9 cellular contexts compared by ENCODE assay signal in the genomic region with DNA sequence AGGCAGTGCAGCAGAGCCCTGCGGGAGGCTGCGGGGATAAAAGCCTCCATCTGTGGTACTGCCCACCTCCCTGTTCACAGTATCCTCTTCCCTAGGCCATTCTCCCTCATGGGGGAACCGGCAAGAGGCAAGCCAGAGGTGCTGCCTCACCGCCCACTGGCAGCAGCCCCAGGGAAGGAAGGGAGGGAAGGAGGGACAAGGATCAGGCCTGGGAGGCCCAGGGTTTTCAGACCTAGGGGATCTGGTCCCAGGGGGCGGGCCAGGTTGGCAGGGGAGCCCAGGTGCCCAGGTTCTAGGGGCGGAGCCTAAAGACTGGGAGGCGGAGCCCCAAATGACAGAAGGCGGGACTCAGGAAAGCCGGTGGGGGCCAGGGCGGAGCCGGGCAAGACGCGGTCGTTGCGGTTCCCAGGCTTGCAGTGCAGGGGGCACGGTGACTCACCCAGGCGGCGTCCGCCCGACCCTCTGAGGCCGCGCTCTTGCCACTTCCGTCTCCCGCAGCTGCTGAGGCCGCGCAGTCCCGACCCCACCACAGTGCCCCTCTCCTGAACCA. TPM values are rescaled to one million over a fixed set of nuclear protein-coding genes. Genes with fewer than 3 reads are reported as not detected.
DNase-seq lines count a peak whose midpoint lies in the region; ATAC-seq and TF ChIP-seq lines count a peak whose summit lies in the region.
"Had no signal": no experiment of that assay in that cellular context is flagged by ENCODE, and none has a peak within 500 bp of the region (broad histone marks: within the 10 kb centered on the region; RNA-seq: fewer than 3 reads in every experiment).

No MANE protein-coding gene starts in this region.

- ATAC-seq in HG02840 (IDR thresholded peaks at IDR 0.05; ENCODE audit: low FRiP score, unreplicated experiment) (peak; percentile 29), mucosa of descending colon (peak; percentile 63), GM18498 (IDR thresholded peaks at IDR 0.05; ENCODE audit: unreplicated experiment) (no peak)

- H3K4me3 ChIP-seq in BE2C (ENCODE audit: low read depth, low read length) (peak overlapping the region; percentile 93), brain microvascular endothelial cell (ENCODE audit: low read depth, low read length) (peak overlapping the region; percentile 77), mucosa of descending colon (peak overlapping the region; percentile 57)

- H3K27ac ChIP-seq in brain microvascular endothelial cell = peak overlapping the region; percentile 23

- TF ChIP-seq CTCF in BE2C (IDR thresholded peaks at IDR 0.05; ENCODE audit: low read depth, low read length) = no peak
- TF ChIP-seq CTCF in brain microvascular endothelial cell (IDR thresholded peaks at IDR 0.05; ENCODE audit: low read depth, low read length, missing control alignments) = no peak
- no peak for TF ChIP-seq CTCF in mucosa of descending colon (IDR thresholded peaks at IDR 0.05)

- H3K36me3 ChIP-seq in BE2C = peaks cover 2% of the 10 kb centered on the region; the same call in 1 of the 2 replicates
- H3K36me3 ChIP-seq in brain microvascular endothelial cell (replicated peaks) = no peaks in the 10 kb centered on the region
- H3K36me3 ChIP-seq in mucosa of descending colon (ENCODE audit: low read depth) = peaks cover 7% of the 10 kb centered on the region

- in situ Hi-C loops in brain microvascular endothelial cell (cut with HindIII; ENCODE audit: low pct_ligation_motif_present, low sequenced_read_pairs) = no loop called here

- H3K27me3 ChIP-seq in BE2C = no peaks in the 10 kb centered on the region
- no peaks in the 10 kb centered on the region for H3K27me3 ChIP-seq in brain microvascular endothelial cell (replicated peaks)

- intact Hi-C loops in mucosa of descending colon (cut with DNase I, micrococcal nuclease) = no loop called here

- no peaks in the 10 kb centered on the region for H3K9me3 ChIP-seq in BE2C
- H3K9me3 ChIP-seq in mucosa of descending colon = no peaks in the 10 kb centered on the region

- H3K4me1 ChIP-seq in BE2C (0 out of 2 replicates have a peak, but pooled peaks cover 3% of the 10 kb centered on the region), mucosa of descending colon (ENCODE audit: low read depth) (peaks cover 38% of the 10 kb centered on the region)

- no peak for DNase-seq in BE2C
- no peak for DNase-seq in brain microvascular endothelial cell
- DNase-seq in mucosa of descending colon = peak in 1 of 3 donors; percentile 92
- DNase-seq in COR-L47 (lab: John Stamatoyannopoulos, UW) = no peak
- DNase-seq in stimulated activated CD4-positive, alpha-beta T cell treated with anti-CD3 and anti-CD28 coated beads, Interleukin-12 subunit alpha, Interleukin-12 subunit beta, amount 100 ng/mL, for 4 hours = no peak
- DNase-seq in A172 (ENCODE audit: low spot score) = no peak

RNA-seq across cellular contexts. Expression of a gene that starts 3.0 kb away (rescaled TPM):
- 22.5 TPM for polyA plus RNA-seq in BE2C (2012; ENCODE audit: insufficient read depth, insufficient read length, low read depth)
- total RNA-seq in mucosa of descending colon = 10 to 100 TPM; 38.9 to 61.9 (median 47.3) TPM
- 46.3 and 49.7 TPM in 2 replicates for total RNA-seq in A172 (2014; rRNA removed; shearing (Covaris generic))

RNA-seq across cellular contexts. Expression of a gene that starts 29.2 kb away (rescaled TPM):
- polyA plus RNA-seq in BE2C (2012; ENCODE audit: insufficient read depth, insufficient read length, low read depth) = not detected
- under 1 TPM in 2 of 3 donors, not detected in 1; 0.07 to 0.09 TPM for total RNA-seq in mucosa of descending colon
- not detected in 2 replicates for total RNA-seq in A172 (2014; rRNA removed; shearing (Covaris generic))
- total RNA-seq: M059J had no signal
